Comparison of ENCODE assay signal across 9 cellular contexts in genomic region chr7:26151650-26151952, GRCh38. TPM values are rescaled to one million over a fixed set of nuclear protein-coding genes. Genes with fewer than 3 reads are reported as not detected.
A peak's percentile ranks its signal among the peaks of the same experiment; 100 is the strongest.
DNase-seq lines count a peak whose midpoint lies in the region; ATAC-seq and TF ChIP-seq lines count a peak whose summit lies in the region.
"Had no signal": no experiment of that assay in that cellular context is flagged by ENCODE, and none has a peak within 500 bp of the region (broad histone marks: within the 10 kb centered on the region; RNA-seq: fewer than 3 reads in every experiment).

No MANE protein-coding gene starts in this region.

- peaks cover 22% of the 10 kb centered on the region for H3K4me1 Mint-ChIP-seq in nephron progenitor cell

- peaks cover 49% of the 10 kb centered on the region for H3K27me3 Mint-ChIP-seq in nephron progenitor cell (ENCODE audit: low read depth, poor library complexity)

- peak overlapping the region; percentile 73 to 98 (median 97) for H3K4me2 ChIP-seq in BLaER1 treated with 17β-estradiol and CSF1 and Interleukin-3, amounts not matched to agents 10 nM and 100 nM
- peak overlapping the region; percentile 83 for H3K4me2 ChIP-seq in KMS-11

- H3K4me3 ChIP-seq in BLaER1 treated with 17β-estradiol and CSF1 and Interleukin-3, amounts not matched to agents 10 nM and 100 nM, result peak overlapping the region; percentile 79 to 93 (median 88)
- H3K4me3 ChIP-seq in KMS-11 (IDR thresholded peaks at IDR 0.05; ENCODE audit: insufficient read depth, low read depth, low read length), result no peak overlapping the region
- peak overlapping the region in 58 of 59 donors; percentile 7 to 73 (median 55) for H3K4me3 ChIP-seq in dorsolateral prefrontal cortex

- H3K27ac Mint-ChIP-seq in nephron progenitor cell, result no peak overlapping the region

- peaks cover 11 to 19% (median 13%) of the 10 kb centered on the region in 11 experiments for H3K9me3 ChIP-seq in BLaER1 treated with 17β-estradiol and CSF1 and Interleukin-3, amounts not matched to agents 10 nM and 100 nM (replicated peaks in 1 of 11)

- H3K36me3 Mint-ChIP-seq in nephron progenitor cell (ENCODE audit: low read depth), result no peaks in the 10 kb centered on the region

- H4K20me1 ChIP-seq in BLaER1 treated with 17β-estradiol and CSF1 and Interleukin-3, amounts not matched to agents 10 nM and 100 nM, result 0 out of 22 replicates have a peak, but pooled peaks cover 0 to 5% (median 0%) of the 10 kb centered on the region in 11 experiments
- no peaks in the 10 kb centered on the region for H4K20me1 ChIP-seq in KMS-11 (ENCODE audit: insufficient read depth)

- peak overlapping the region; percentile 39 to 81 (median 77); a peak in 21 of 22 replicates for H3K27ac ChIP-seq in BLaER1 treated with 17β-estradiol and CSF1 and Interleukin-3, amounts not matched to agents 10 nM and 100 nM
- H3K27ac ChIP-seq in KMS-11 (peak overlapping the region; percentile 99; the same call in 1 of the 2 replicates), dorsolateral prefrontal cortex (peak overlapping the region in 9 of 59 donors; percentile 4 to 75 (median 49))
- H3K27ac ChIP-seq: foreskin keratinocyte had no signal

- peaks cover 20% of the 10 kb centered on the region for H3K9me3 Mint-ChIP-seq in nephron progenitor cell

- DNase-seq in dorsolateral prefrontal cortex (no peak), nephron progenitor cell (no peak), NCI-H187 treated with DMSO at 0.1 percent for 48 hours (lab: John Stamatoyannopoulos, UW) (no peak)
- no peak for DNase-seq in NK-92 treated with Interleukin-12 subunit alpha and Interleukin-12 subunit beta, amount 100 ng/mL, for 24 hours (lab: John Stamatoyannopoulos, UW)

- H3K79me2 ChIP-seq in KMS-11 (ENCODE audit: insufficient read depth, low read depth), result peaks cover 44% of the 10 kb centered on the region

- H3K9ac ChIP-seq in BLaER1 treated with 17β-estradiol and CSF1 and Interleukin-3, amounts not matched to agents 10 nM and 100 nM, result peak overlapping the region; percentile 77 to 90 (median 85); a peak in 21 of 22 replicates
- H3K9ac ChIP-seq in KMS-11, result peak overlapping the region; percentile 82; the same call in 1 of the 2 replicates

- peaks cover 0 to 10% (median 0%) of the 10 kb centered on the region in 11 experiments; a peak in 1 of 22 replicates for H3K27me3 ChIP-seq in BLaER1 treated with 17β-estradiol and CSF1 and Interleukin-3, amounts not matched to agents 10 nM and 100 nM
- H3K27me3 ChIP-seq in KMS-11 (ENCODE audit: insufficient read depth, low read depth), result no peaks in the 10 kb centered on the region
- H3K27me3 ChIP-seq in dorsolateral prefrontal cortex, result peaks cover 0 to 53% (median 25%) of the 10 kb centered on the region in 45 donors
- H3K27me3 ChIP-seq: foreskin keratinocyte had no signal

- intact Hi-C loops in dorsolateral prefrontal cortex (cut with DNase I), result loop anchor here in 1 of 2 donors (5.0 kb wide), 1 partner anchor 516 kb away; no protein-coding TSS in a partner anchor

- H3K4me3 Mint-ChIP-seq in nephron progenitor cell, result peak overlapping the region; percentile 79

- ATAC-seq in GM21423 (IDR thresholded peaks at IDR 0.05; ENCODE audit: unreplicated experiment) (no peak), GM19452 (IDR thresholded peaks at IDR 0.05; ENCODE audit: unreplicated experiment) (no peak)

- H3K36me3 ChIP-seq in BLaER1 treated with 17β-estradiol and CSF1 and Interleukin-3, amounts not matched to agents 10 nM and 100 nM, result no peaks in the 10 kb centered on the region
- H3K36me3 ChIP-seq in KMS-11 (ENCODE audit: insufficient read depth), result no peaks in the 10 kb centered on the region

- peaks cover 47 to 52% (median 50%) of the 10 kb centered on the region in 10 experiments for H3K4me1 ChIP-seq in BLaER1 treated with 17β-estradiol and CSF1 and Interleukin-3, amounts not matched to agents 10 nM and 100 nM
- peaks cover 36% of the 10 kb centered on the region for H3K4me1 ChIP-seq in KMS-11 (ENCODE audit: low read depth, poor library complexity, severe bottlenecking)

- TF ChIP-seq CTCF in KMS-11 (conservative IDR thresholded peaks at IDR 0.05; ENCODE audit: low read depth, low read length) (no peak), dorsolateral prefrontal cortex (IDR thresholded peaks at IDR 0.05 in 54 of 56, conservative IDR thresholded peaks at IDR 0.05 in 2 of 56; ENCODE audit: low read depth in 1 of 56, partially characterized antibody in 56 of 56) (peak in 1 of 56 donors; percentile 5), nephron progenitor cell (IDR thresholded peaks at IDR 0.05) (no peak)

- peak overlapping the region; percentile 95 for H2AFZ ChIP-seq in KMS-11 (ENCODE audit: low read depth)

RNA-seq across cellular contexts. Expression of gene NFE2L3, which starts 0.4 kb away (rescaled TPM):
- total RNA-seq in dorsolateral prefrontal cortex, result 1 to 10 TPM in 40 of 120 experiments, under 1 TPM in 75, not detected in 5; 0.15 to 5.3 (median 0.80) TPM

RNA-seq across cellular contexts. Expression of gene HNRNPA2B1, which starts 48.9 kb away (rescaled TPM):
- total RNA-seq in dorsolateral prefrontal cortex, result 100 to 1,000 TPM; 303 to 523 (median 384) TPM

RNA-seq across cellular contexts. Expression of gene CBX3, which starts 49.9 kb away (rescaled TPM):
- total RNA-seq in dorsolateral prefrontal cortex, result 10 to 100 TPM; 51.7 to 92.1 (median 75.3) TPM
